Comparison of ENCODE assay signal across 1 cellular context in genomic region chr17:17345686-17346427, GRCh38.
TF ChIP-seq lines count a peak whose summit lies in the region.

No MANE protein-coding gene starts in this region.

TF ChIP-seq in HepG2, 621 proteins besides CTCF, POLR2A, EP300 and RAD21 (continued from another document):
- TF ChIP-seq NRL (CRISPR knock-in tag; IDR thresholded peaks at IDR 0.05; ENCODE audit: borderline replicate concordance) (0 out of 2 replicates have a peak, but pooled peaks have one; percentile 23), NFE2L1 (CRISPR knock-in tag; IDR thresholded peaks at IDR 0.05; ENCODE audit: borderline replicate concordance) (no peak), TAF1 (CRISPR knock-in tag; IDR thresholded peaks at IDR 0.05) (no peak), ZNF770 (CRISPR knock-in tag; IDR thresholded peaks at IDR 0.05) (peak; percentile 24; the same call in 1 of the 2 replicates), RARG (CRISPR knock-in tag; IDR thresholded peaks at IDR 0.05; ENCODE audit: low read depth) (no peak), ZNF547 (CRISPR knock-in tag; IDR thresholded peaks at IDR 0.05) (no peak)
TF ChIP-seq in HepG2: peak in this region for 2.
